ENCODE assay signal across 35 cellular contexts in the genomic region with DNA sequence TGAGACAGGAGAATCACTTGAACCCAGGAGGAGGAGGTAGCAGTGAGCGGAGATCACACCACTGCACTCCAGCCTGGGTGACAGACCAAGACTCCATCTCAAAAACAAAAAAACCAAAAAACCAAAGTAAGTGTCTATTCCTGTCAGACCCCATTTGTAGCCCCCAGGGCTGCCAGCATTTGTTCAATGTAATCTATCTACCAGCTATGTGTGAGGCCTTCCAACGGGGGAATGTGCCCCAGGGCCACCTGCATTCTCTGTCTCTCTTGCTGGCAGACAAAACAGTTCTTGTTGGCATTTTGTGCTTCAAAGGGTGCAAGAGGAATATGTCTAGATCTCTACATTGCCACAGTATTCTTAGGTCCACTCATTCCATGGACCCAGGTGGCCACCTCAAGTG.
"Had no signal": no experiment of that assay in that cellular context is flagged by ENCODE, and none has a peak within 500 bp of the region (broad histone marks: within the 10 kb centered on the region; RNA-seq: fewer than 3 reads in every experiment).

No MANE protein-coding gene starts in this region.

- H3K27me3 ChIP-seq: MG63 had no signal

- DNase-seq: Karpas-422, Kasumi-1, MG63, MM.1S, MV-4-11, NCI-H1048, NCI-H1092, NCI-H1092 treated with DMSO at 0.1 percent for 48 hours, NCI-H1105, NCI-H1105 treated with DMSO at 0.1 percent for 48 hours, NCI-H1417, NCI-H1417 treated with DMSO at 0.1 percent for 48 hours, NCI-H1436, NCI-H1436 treated with DMSO at 0.1 percent for 48 hours, NCI-H146, NCI-H1694, NCI-H1694 treated with DMSO at 0.1 percent for 48 hours, NCI-H187, NCI-H187 treated with DMSO at 0.1 percent for 48 hours, NCI-H1930, NCI-H2029, NCI-H2029 treated with DMSO at 0.1 percent for 48 hours, NCI-H2081, NCI-H2081 treated with DMSO at 0.1 percent for 48 hours, NCI-H2107, NCI-H2171, NCI-H2171 treated with DMSO at 0.1 percent for 48 hours, NCI-H2227 treated with DMSO at 0.1 percent for 48 hours, NCI-H226, NCI-H345, NCI-H446, NCI-H446 treated with DMSO at 0.1 percent for 48 hours, NCI-H510A, NCI-H510A treated with DMSO at 0.1 percent for 48 hours, NCI-H524 had no signal

- H3K9me3 ChIP-seq: MG63 had no signal

- H3K36me3 ChIP-seq: MG63 had no signal

- H3K4me3 ChIP-seq: MG63 had no signal
